Comparison of ENCODE assay signal across 8 cellular contexts in genomic region chr16:2296662-2297505, GRCh38. TPM values are rescaled to one million over a fixed set of nuclear protein-coding genes. Genes with fewer than 3 reads are reported as not detected.
A peak's percentile ranks its signal among the peaks of the same experiment; 100 is the strongest.
DNase-seq lines count a peak whose midpoint lies in the region; ATAC-seq and TF ChIP-seq lines count a peak whose summit lies in the region.

No MANE protein-coding gene starts in this region.

- WGBS in mammary epithelial cell (ENCODE audit: low coverage, missing lambda C conversion rate) = 85% methylated on average over 22 of the region's 23 CpGs

- TF ChIP-seq CTCF in mammary epithelial cell (conservative IDR thresholded peaks at IDR 0.05 in 1 of 2, IDR thresholded peaks at IDR 0.05 in 1 of 2; ENCODE audit: extremely low read depth in 1 of 2, insufficient read depth in 1 of 2, low read depth in 1 of 2, low read length in 2 of 2) = peak; percentile 29 to 58

- no TSS peak for BruUV-seq in mammary epithelial cell (replicated peaks; lab: Mats Ljungman, UMichigan)

- no peak overlapping the region for H3K4me2 ChIP-seq in mammary epithelial cell (ENCODE audit: insufficient read depth, low read depth, low read length)

- intact Hi-C loops in mammary epithelial cell (cut with micrococcal nuclease) = loop anchor here (1.0 kb wide), 1 partner anchor 204 kb away; no protein-coding TSS in a partner anchor

- dilution Hi-C loops in mammary epithelial cell (cut with HindIII; ENCODE audit: low sequenced_read_pairs) = loop anchor here (10.0 kb wide), 1 partner anchor 628 kb away; no protein-coding TSS in a partner anchor

- H3K4me3 ChIP-seq in mammary epithelial cell (replicated peaks in 1 of 3; ENCODE audit: insufficient read depth in 1 of 3, low read depth in 2 of 3, low read length in 3 of 3) = no peak overlapping the region

- DNase-seq in DMS 273 (lab: John Stamatoyannopoulos, UW; ENCODE audit: unreplicated experiment) = peak; percentile 39
- no peak for DNase-seq in DMS 273 treated with DMSO at 0.1 percent for 48 hours (lab: John Stamatoyannopoulos, UW)
- no peak for DNase-seq in mammary epithelial cell
- DNase-seq in medulla oblongata (ENCODE audit: extremely low spot score) = peak; percentile 20
- no peak for DNase-seq in cerebellar nuclear complex (lab: John Stamatoyannopoulos, UW)
- no peak for DNase-seq in mucosa of gallbladder (ENCODE audit: low spot score)

- H3K9me3 ChIP-seq in mammary epithelial cell (replicated peaks; ENCODE audit: insufficient read depth, low read length) = no peaks in the 10 kb centered on the region

- no peaks in the 10 kb centered on the region for H4K20me1 ChIP-seq in mammary epithelial cell (ENCODE audit: insufficient read depth, low read length)

- TF ChIP-seq RAD21 in Ishikawa (IDR thresholded peaks at IDR 0.05; ENCODE audit: low read depth) = peak; percentile 74

- CTCF ChIA-PET in mammary epithelial cell (lab: Charles Lee; ENCODE audit: low non-redundant PET) = no interaction called here

- in situ Hi-C loops in mammary epithelial cell (cut with MboI; ENCODE audit: low sequenced_read_pairs in 2 of 2) = no loop called here

- no peaks in the 10 kb centered on the region for H3K4me1 ChIP-seq in mammary epithelial cell (ENCODE audit: insufficient read depth, low read length)

- H2AFZ ChIP-seq in mammary epithelial cell (ENCODE audit: low read depth, low read length) = no peak overlapping the region

- H3K9ac ChIP-seq in mammary epithelial cell (ENCODE audit: insufficient read depth, low read length) = no peak overlapping the region

- no peaks in the 10 kb centered on the region for H3K27me3 ChIP-seq in mammary epithelial cell (ENCODE audit: insufficient read depth, low read length)

- no peaks in the 10 kb centered on the region for H3K36me3 ChIP-seq in mammary epithelial cell (ENCODE audit: insufficient read depth, low read length)

- TF ChIP-seq EP300 in Ishikawa (IDR thresholded peaks at IDR 0.05; ENCODE audit: borderline replicate concordance) = no peak

- H3K79me2 ChIP-seq in mammary epithelial cell (ENCODE audit: insufficient read depth, low read length) = no peaks in the 10 kb centered on the region

- no peak for ATAC-seq in GM19452 (IDR thresholded peaks at IDR 0.05; ENCODE audit: unreplicated experiment)

- no peak overlapping the region for H3K27ac ChIP-seq in mammary epithelial cell (ENCODE audit: insufficient read depth, low read depth, low read length)

TF ChIP-seq in Ishikawa, 13 proteins besides CTCF, POLR2A, EP300 and RAD21:
- TF ChIP-seq TCF12 (IDR thresholded peaks at IDR 0.05; ENCODE audit: low read depth) = no peak
- TF ChIP-seq YY1 (IDR thresholded peaks at IDR 0.05; ENCODE audit: low read depth) = 0 out of 2 replicates have a peak, but pooled peaks have one; percentile 30
TF ChIP-seq in Ishikawa: peak in this region for 1.

RNA-seq across cellular contexts. Expression of gene RNPS1, which starts 29.0 kb away (rescaled TPM):
- total RNA-seq in mammary epithelial cell = 100 to 1,000 TPM in 1 of 2 donors, 10 to 100 TPM in 1; 79.4 to 207 TPM
- polyA plus RNA-seq in mammary epithelial cell = 258 TPM
- polyA minus RNA-seq in mammary epithelial cell = 182 TPM
- 114 TPM for total RNA-seq in mucosa of gallbladder

RNA-seq across cellular contexts. Expression of gene ABCA3, which starts 43.6 kb away (rescaled TPM):
- total RNA-seq in mammary epithelial cell = 1 to 10 TPM in 1 of 2 donors, under 1 TPM in 1; 0.85 to 4.0 TPM
- 0.40 TPM for polyA plus RNA-seq in mammary epithelial cell
- polyA minus RNA-seq in mammary epithelial cell = not detected
- 18.3 TPM for total RNA-seq in mucosa of gallbladder

RNA-seq across cellular contexts. Expression of gene ECI1, which starts 45.5 kb away (rescaled TPM):
- total RNA-seq in mammary epithelial cell = 10 to 100 TPM; 79.3 to 84.7 TPM
- 48.2 TPM for polyA plus RNA-seq in mammary epithelial cell
- polyA minus RNA-seq in mammary epithelial cell = 11.6 TPM
- 69.9 TPM for total RNA-seq in mucosa of gallbladder

Comparison
In these comparisons a context has a peak if more than half of its experiments do, and no peak if none do; other contexts are left out.
1. DNase-seq: peak in DMS 273 (single experiment) and medulla oblongata (single experiment); none in DMS 273 treated with DMSO at 0.1 percent for 48 hours (single experiment), mammary epithelial cell (single experiment), cerebellar nuclear complex (0 of 2) and mucosa of gallbladder (single experiment).